In the genomic region with DNA sequence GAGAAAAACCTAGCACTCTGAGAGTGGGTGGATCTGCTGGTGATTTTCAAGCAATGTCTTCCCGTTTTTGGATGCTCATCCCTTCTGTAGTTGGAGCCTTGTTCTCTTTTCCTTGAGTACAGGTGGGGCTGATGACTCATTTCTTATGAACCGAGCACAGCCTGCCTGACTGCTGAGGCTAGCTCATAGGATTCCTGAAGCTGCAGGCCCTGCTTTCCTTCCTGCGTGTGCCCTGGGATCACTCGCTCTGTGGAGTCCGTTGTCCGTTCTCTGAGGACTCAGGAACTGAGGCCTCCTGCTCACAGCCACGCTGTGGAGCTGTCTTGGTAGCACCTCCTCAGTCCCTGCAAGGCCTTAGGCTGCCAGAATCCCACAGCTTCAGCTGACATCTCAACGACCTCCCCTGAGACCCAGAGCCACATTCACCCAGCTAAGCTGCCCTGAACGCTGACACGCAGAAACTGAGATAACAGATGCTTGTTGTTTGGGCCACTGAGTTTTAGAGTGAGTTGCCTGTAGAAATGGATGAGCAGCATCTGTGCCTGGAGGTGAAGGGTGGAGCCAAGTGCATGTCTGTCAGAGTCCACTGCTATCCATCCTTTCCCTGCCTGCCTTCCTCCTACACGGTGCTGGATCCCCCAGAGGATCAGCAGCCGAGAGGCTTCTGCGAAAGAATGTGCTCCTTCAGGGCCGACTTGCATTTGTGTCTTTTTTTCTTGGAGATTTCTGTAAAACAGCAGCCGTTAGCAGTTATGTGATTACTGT, we compare ENCODE assay signal across 8 cellular contexts.
DNase-seq lines count a peak whose midpoint lies in the region; ATAC-seq and TF ChIP-seq lines count a peak whose summit lies in the region.

No MANE protein-coding gene starts in this region.

- H3K4me3 Mint-ChIP-seq in activated naive CD4-positive, alpha-beta T cell treated with anti-CD3 and anti-CD28 coated beads, Interleukin-2, amount 50 U/mL, for 24 hours, result peak overlapping the region; percentile 19
- peak overlapping the region; percentile 11 for H3K4me3 Mint-ChIP-seq in activated T-helper 2 cell treated with anti-CD3 and anti-CD28 coated beads, Interferon-gamma antibody, Interleukin-2, Interleukin-4, amounts not matched to agents 10 μg/mL and 5 μg/mL and 100 μg/mL, durations not matched to agents 14 hours and 24 hours and 36 hours (ENCODE audit: low read depth)

- 42% methylated on average over 15 of the region's 15 CpGs for WGBS in right cardiac atrium

- TF ChIP-seq CTCF in uterus (IDR thresholded peaks at IDR 0.05), result no peak

- H3K36me3 ChIP-seq in uterus, result no peaks in the 10 kb centered on the region

- H3K27me3 ChIP-seq in right cardiac atrium (ENCODE audit: control insufficient read depth, insufficient read depth) (no peaks in the 10 kb centered on the region), uterus (no peaks in the 10 kb centered on the region)

- no peak overlapping the region for H3K27ac Mint-ChIP-seq in activated naive CD4-positive, alpha-beta T cell treated with anti-CD3 and anti-CD28 coated beads, Interleukin-2, amount 50 U/mL, for 24 hours
- H3K27ac Mint-ChIP-seq in activated T-helper 2 cell treated with anti-CD3 and anti-CD28 coated beads, Interferon-gamma antibody, Interleukin-2, Interleukin-4, amounts not matched to agents 10 μg/mL and 5 μg/mL and 100 μg/mL, durations not matched to agents 14 hours and 24 hours and 36 hours, result peak overlapping the region; percentile 44

- H3K4me1 Mint-ChIP-seq in activated naive CD4-positive, alpha-beta T cell treated with anti-CD3 and anti-CD28 coated beads, Interleukin-2, amount 50 U/mL, for 24 hours, result peaks cover 98% of the 10 kb centered on the region
- H3K4me1 Mint-ChIP-seq in activated T-helper 2 cell treated with anti-CD3 and anti-CD28 coated beads, Interferon-gamma antibody, Interleukin-2, Interleukin-4, amounts not matched to agents 10 μg/mL and 5 μg/mL and 100 μg/mL, durations not matched to agents 14 hours and 24 hours and 36 hours (ENCODE audit: low read depth), result peaks cover 76% of the 10 kb centered on the region

- no peaks in the 10 kb centered on the region for H3K27me3 Mint-ChIP-seq in activated naive CD4-positive, alpha-beta T cell treated with anti-CD3 and anti-CD28 coated beads, Interleukin-2, amount 50 U/mL, for 24 hours
- H3K27me3 Mint-ChIP-seq in activated T-helper 2 cell treated with anti-CD3 and anti-CD28 coated beads, Interferon-gamma antibody, Interleukin-2, Interleukin-4, amounts not matched to agents 10 μg/mL and 5 μg/mL and 100 μg/mL, durations not matched to agents 14 hours and 24 hours and 36 hours (ENCODE audit: low read depth), result no peaks in the 10 kb centered on the region

- no peak for DNase-seq in activated naive CD4-positive, alpha-beta T cell (lab: John Stamatoyannopoulos, UW)
- DNase-seq in activated T-helper 2 cell treated with anti-CD3 and anti-CD28 coated beads, Interferon-gamma antibody, Interleukin-2, Interleukin-4, amounts not matched to agents 10 μg/mL and 5 μg/mL and 100 μg/mL, durations not matched to agents 14 hours and 24 hours and 36 hours (ENCODE audit: low spot score), result no peak
- DNase-seq in right cardiac atrium (no peak), uterus (no peak), HK-2 (ENCODE audit: unreplicated experiment) (no peak), DMS53 treated with DMSO at 0.1 percent for 48 hours (lab: John Stamatoyannopoulos, UW; ENCODE audit: unreplicated experiment) (no peak)
- DNase-seq in activated CD4-positive, CD25-positive, alpha-beta regulatory T cell treated with anti-CD3 and anti-CD28 coated beads, Interleukin-2, amount 50 U/mL, for 72 hours, result no peak

- H3K27ac ChIP-seq in right cardiac atrium (ENCODE audit: low read length) (no peak overlapping the region), uterus (peak overlapping the region; percentile 45 to 61)

- no peaks in the 10 kb centered on the region for H3K9me3 Mint-ChIP-seq in activated naive CD4-positive, alpha-beta T cell treated with anti-CD3 and anti-CD28 coated beads, Interleukin-2, amount 50 U/mL, for 24 hours
- peaks cover 6% of the 10 kb centered on the region for H3K9me3 Mint-ChIP-seq in activated T-helper 2 cell treated with anti-CD3 and anti-CD28 coated beads, Interferon-gamma antibody, Interleukin-2, Interleukin-4, amounts not matched to agents 10 μg/mL and 5 μg/mL and 100 μg/mL, durations not matched to agents 14 hours and 24 hours and 36 hours

- peak; percentile 32 to 66 for ATAC-seq in right cardiac atrium

- no peaks in the 10 kb centered on the region for H3K36me3 Mint-ChIP-seq in activated naive CD4-positive, alpha-beta T cell treated with anti-CD3 and anti-CD28 coated beads, Interleukin-2, amount 50 U/mL, for 24 hours
- peaks cover 35% of the 10 kb centered on the region for H3K36me3 Mint-ChIP-seq in activated T-helper 2 cell treated with anti-CD3 and anti-CD28 coated beads, Interferon-gamma antibody, Interleukin-2, Interleukin-4, amounts not matched to agents 10 μg/mL and 5 μg/mL and 100 μg/mL, durations not matched to agents 14 hours and 24 hours and 36 hours (ENCODE audit: low read depth)

- H3K4me1 ChIP-seq in right cardiac atrium (ENCODE audit: control insufficient read depth, insufficient read depth, low read length) (peaks cover 32% of the 10 kb centered on the region), uterus (peaks cover 0 to 5% of the 10 kb centered on the region in 2 donors)

- intact Hi-C loops in activated T-helper 2 cell treated with anti-CD3 and anti-CD28 coated beads, Interferon-gamma antibody, Interleukin-2, Interleukin-4, amounts not matched to agents 10 μg/mL and 5 μg/mL and 100 μg/mL, durations not matched to agents 14 hours and 24 hours and 36 hours (cut with micrococcal nuclease), result loop anchor here (10.0 kb wide), 2 partner anchors 223 to 273 kb away; partner anchors contain the start of gene ANKRD10
- intact Hi-C loops in right cardiac atrium (cut with DNase I), result no loop called here
- intact Hi-C loops in uterus (cut with DNase I; ENCODE audit: low total_unique reads), result no loop called here

- H3K9me3 ChIP-seq in right cardiac atrium (ENCODE audit: control insufficient read depth, low read length), result no peaks in the 10 kb centered on the region
- no peaks in the 10 kb centered on the region for H3K9me3 ChIP-seq in uterus

- TF ChIP-seq POLR2A in uterus (IDR thresholded peaks at IDR 0.05), result no peak

- H3K4me3 ChIP-seq in right cardiac atrium (ENCODE audit: low read length), result no peak overlapping the region
- H3K4me3 ChIP-seq in uterus, result no peak overlapping the region
